ENCODE assay signal across 20 cellular contexts in genomic region chr5:149800563-149801103, GRCh38.
A peak's percentile ranks its signal among the peaks of the same experiment; 100 is the strongest.
DNase-seq lines count a peak whose midpoint lies in the region; TF ChIP-seq lines count a peak whose summit lies in the region.
"Had no signal": no experiment of that assay in that cellular context is flagged by ENCODE, and none has a peak within 500 bp of the region (broad histone marks: within the 10 kb centered on the region; RNA-seq: fewer than 3 reads in every experiment).

No MANE protein-coding gene starts in this region.

- peak overlapping the region in 3 of 5 experiments; percentile 45 to 62 (median 46) for H3K27ac Mint-ChIP-seq in brain
- peak overlapping the region; percentile 22 to 65 (median 39) for H3K27ac Mint-ChIP-seq in nephron
- H3K27ac Mint-ChIP-seq in endothelial cell (ENCODE audit: unreplicated experiment): no peak overlapping the region
- H3K27ac Mint-ChIP-seq: activated CD4-positive, alpha-beta T cell treated with anti-CD3 and anti-CD28 coated beads, Interleukin-2, amount 10 ng/mL, durations not matched to agents 7 days and 5 days; activated naive CD4-positive, alpha-beta T cell treated with anti-CD3 and anti-CD28 coated beads for 36 hours; HFFc6; memory B cell had no signal

- H3K4me3 Mint-ChIP-seq in brain: peak overlapping the region in 1 of 5 experiments; percentile 1
- H3K4me3 Mint-ChIP-seq in nephron: no peak overlapping the region
- H3K4me3 Mint-ChIP-seq in endothelial cell (ENCODE audit: unreplicated experiment): no peak overlapping the region
- H3K4me3 Mint-ChIP-seq: activated CD4-positive, alpha-beta T cell treated with anti-CD3 and anti-CD28 coated beads, Interleukin-2, amount 10 ng/mL, durations not matched to agents 7 days and 5 days; activated naive CD4-positive, alpha-beta T cell treated with anti-CD3 and anti-CD28 coated beads for 36 hours; HFFc6; memory B cell had no signal

- 0 out of 2 replicates have a peak overlapping the region, but pooled peaks have one; percentile 6 for H3K4me2 ChIP-seq in BLaER1

- H3K4me3 ChIP-seq in BLaER1: no peak overlapping the region
- H3K4me3 ChIP-seq: Peyer's patch had no signal

- peaks cover 64% of the 10 kb centered on the region for H3K4me1 ChIP-seq in BLaER1

- H3K9ac ChIP-seq in BLaER1: no peak overlapping the region

- peaks cover 9% of the 10 kb centered on the region for H3K27me3 Mint-ChIP-seq in brain
- H3K27me3 Mint-ChIP-seq in nephron (ENCODE audit: low read depth): no peaks in the 10 kb centered on the region
- H3K27me3 Mint-ChIP-seq in endothelial cell (ENCODE audit: unreplicated experiment): peaks cover 5% of the 10 kb centered on the region
- H3K27me3 Mint-ChIP-seq: activated CD4-positive, alpha-beta T cell treated with anti-CD3 and anti-CD28 coated beads, Interleukin-2, amount 10 ng/mL, durations not matched to agents 7 days and 5 days; memory B cell had no signal

- no peaks in the 10 kb centered on the region for H3K9me3 Mint-ChIP-seq in brain
- no peaks in the 10 kb centered on the region for H3K9me3 Mint-ChIP-seq in nephron
- no peaks in the 10 kb centered on the region for H3K9me3 Mint-ChIP-seq in endothelial cell (ENCODE audit: unreplicated experiment)
- H3K9me3 Mint-ChIP-seq: activated CD4-positive, alpha-beta T cell treated with anti-CD3 and anti-CD28 coated beads, Interleukin-2, amount 10 ng/mL, durations not matched to agents 7 days and 5 days; activated naive CD4-positive, alpha-beta T cell treated with anti-CD3 and anti-CD28 coated beads for 36 hours; HFFc6; memory B cell had no signal

- H3K4me1 Mint-ChIP-seq in brain: peaks cover 77% of the 10 kb centered on the region
- peaks cover 84% of the 10 kb centered on the region for H3K4me1 Mint-ChIP-seq in nephron
- peaks cover 35% of the 10 kb centered on the region for H3K4me1 Mint-ChIP-seq in endothelial cell (ENCODE audit: unreplicated experiment)
- H3K4me1 Mint-ChIP-seq: activated CD4-positive, alpha-beta T cell treated with anti-CD3 and anti-CD28 coated beads, Interleukin-2, amount 10 ng/mL, durations not matched to agents 7 days and 5 days had no signal

- peaks cover 97% of the 10 kb centered on the region for H4K20me1 ChIP-seq in BLaER1

- no peaks in the 10 kb centered on the region for H3K27me3 ChIP-seq in BLaER1
- H3K27me3 ChIP-seq: neutrophil, Peyer's patch had no signal

- TF ChIP-seq CTCF in brain (conservative IDR thresholded peaks at IDR 0.05) (no peak), nephron (IDR thresholded peaks at IDR 0.05; ENCODE audit: unreplicated experiment in 3 of 3) (no peak), endothelial cell (IDR thresholded peaks at IDR 0.05; ENCODE audit: unreplicated experiment) (no peak)

- peak; percentile 15 for DNase-seq in EH (ENCODE audit: low read depth)
- no peak for DNase-seq in HUDEP-2 (lab: John Stamatoyannopoulos, UW; ENCODE audit: unreplicated experiment in 76 of 76)
- DNase-seq in NCI-H82 treated with DMSO at 0.1 percent for 48 hours (lab: John Stamatoyannopoulos, UW; ENCODE audit: unreplicated experiment): no peak
- DNase-seq in endothelial cell (ENCODE audit: low spot score): no peak
- DNase-seq in NCI-H1436 (lab: John Stamatoyannopoulos, UW): no peak
- DNase-seq: activated CD4-positive, alpha-beta T cell treated with anti-CD3 and anti-CD28 coated beads, Interleukin-2, amount 10 ng/mL, durations not matched to agents 7 days and 5 days; activated naive CD4-positive, alpha-beta T cell treated with anti-CD3 and anti-CD28 coated beads for 36 hours; Calu3; cortex of kidney; head of caudate nucleus; HFFc6; islet precursor cell; NCI-H774; Peyer's patch had no signal

- H3K9me3 ChIP-seq in BLaER1: no peaks in the 10 kb centered on the region
- H3K9me3 ChIP-seq: neutrophil, Peyer's patch had no signal

- no peaks in the 10 kb centered on the region for H3K36me3 ChIP-seq in BLaER1
- H3K36me3 ChIP-seq: neutrophil, Peyer's patch had no signal

- no peak overlapping the region for H3K27ac ChIP-seq in BLaER1
- H3K27ac ChIP-seq: epithelial cell of prostate, neutrophil had no signal

- H3K36me3 Mint-ChIP-seq in brain (no peaks in the 10 kb centered on the region), nephron (ENCODE audit: low read depth) (no peaks in the 10 kb centered on the region), endothelial cell (ENCODE audit: low read depth, unreplicated experiment) (no peaks in the 10 kb centered on the region)
